21 cellular contexts compared by ENCODE assay signal in the genomic region with DNA sequence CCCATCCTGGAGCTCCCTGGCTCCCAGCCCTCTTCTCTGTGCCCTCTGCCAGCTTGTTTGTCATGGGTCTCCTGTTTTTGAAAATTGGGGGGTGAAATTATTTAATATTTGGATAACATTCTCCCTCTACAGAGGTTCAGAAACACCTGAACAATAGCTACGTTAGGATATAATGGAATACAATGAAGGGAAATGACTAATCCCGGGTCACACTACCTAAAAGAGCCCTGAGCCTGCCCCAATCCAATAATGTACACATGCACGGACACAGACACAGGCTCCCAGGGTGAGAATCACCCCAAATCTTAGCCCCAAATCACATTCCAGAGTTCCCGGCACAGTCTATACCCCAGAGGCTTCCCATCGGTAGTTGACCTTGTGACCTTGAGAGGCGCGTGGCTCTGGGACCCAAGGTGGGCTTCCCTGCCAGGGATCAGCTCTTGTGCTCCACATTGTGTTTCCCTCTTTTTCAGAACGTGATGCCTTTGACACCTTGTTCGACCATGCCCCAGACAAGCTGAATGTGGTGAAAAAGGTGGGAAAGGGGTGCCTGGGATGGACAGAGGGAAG.
DNase-seq lines count a peak whose midpoint lies in the region; ATAC-seq and TF ChIP-seq lines count a peak whose summit lies in the region.
"Had no signal": no experiment of that assay in that cellular context is flagged by ENCODE, and none has a peak within 500 bp of the region (broad histone marks: within the 10 kb centered on the region; RNA-seq: fewer than 3 reads in every experiment).

No MANE protein-coding gene starts in this region.

- H3K9me3 ChIP-seq in neural progenitor cell (ENCODE audit: low read depth), result no peaks in the 10 kb centered on the region
- H3K9me3 ChIP-seq: BE2C had no signal

- H3K36me3 Mint-ChIP-seq in endothelial cell (ENCODE audit: low read depth, unreplicated experiment) (peaks cover 7% of the 10 kb centered on the region), neural progenitor cell (peaks cover 4% of the 10 kb centered on the region), HFFc6 (ENCODE audit: low read depth) (peaks cover 31% of the 10 kb centered on the region)
- H3K36me3 Mint-ChIP-seq: CD4-positive, CD25-positive, alpha-beta regulatory T cell; CD8-positive, alpha-beta memory T cell; IgD-negative memory B cell had no signal

- H3K27ac ChIP-seq in neural progenitor cell, result no peak overlapping the region
- H3K27ac ChIP-seq: GM23248 had no signal

- H2AFZ ChIP-seq in neural progenitor cell (replicated peaks), result no peak overlapping the region
- H2AFZ ChIP-seq: GM23248 had no signal

- no peaks in the 10 kb centered on the region for H4K20me1 ChIP-seq in neural progenitor cell (ENCODE audit: low read depth)

- TF ChIP-seq CTCF in endothelial cell (IDR thresholded peaks at IDR 0.05; ENCODE audit: unreplicated experiment) (no peak), neural progenitor cell (IDR thresholded peaks at IDR 0.05) (no peak), HFFc6 (IDR thresholded peaks at IDR 0.05) (no peak)

- H3K9ac ChIP-seq in neural progenitor cell, result no peak overlapping the region
- H3K9ac ChIP-seq: GM23248 had no signal

- no peaks in the 10 kb centered on the region for H3K9me3 Mint-ChIP-seq in endothelial cell (ENCODE audit: unreplicated experiment)
- no peaks in the 10 kb centered on the region for H3K9me3 Mint-ChIP-seq in neural progenitor cell
- no peaks in the 10 kb centered on the region for H3K9me3 Mint-ChIP-seq in HFFc6
- H3K9me3 Mint-ChIP-seq: CD4-positive, CD25-positive, alpha-beta regulatory T cell; CD8-positive, alpha-beta memory T cell; IgD-negative memory B cell had no signal

- H3F3A ChIP-seq in neural progenitor cell (ENCODE audit: low read depth), result no peaks in the 10 kb centered on the region

- H3K27me3 ChIP-seq in neural progenitor cell, result no peaks in the 10 kb centered on the region
- H3K27me3 ChIP-seq: BE2C had no signal

- no peak for ATAC-seq in GM18873 (IDR thresholded peaks at IDR 0.05; ENCODE audit: low FRiP score, unreplicated experiment)
- ATAC-seq: GM12878, HepG2 had no signal

- H3K36me3 ChIP-seq in neural progenitor cell, result no peaks in the 10 kb centered on the region
- H3K36me3 ChIP-seq: BE2C had no signal

- H3K27ac Mint-ChIP-seq in endothelial cell (ENCODE audit: unreplicated experiment) (no peak overlapping the region), neural progenitor cell (no peak overlapping the region), HFFc6 (no peak overlapping the region)
- H3K27ac Mint-ChIP-seq: CD4-positive, CD25-positive, alpha-beta regulatory T cell; IgD-negative memory B cell had no signal

- H3K79me2 ChIP-seq in neural progenitor cell (ENCODE audit: low read depth), result no peaks in the 10 kb centered on the region

- H3K4me1 Mint-ChIP-seq in endothelial cell (ENCODE audit: unreplicated experiment), result peaks cover 13% of the 10 kb centered on the region
- peaks cover 6% of the 10 kb centered on the region for H3K4me1 Mint-ChIP-seq in neural progenitor cell
- H3K4me1 Mint-ChIP-seq in HFFc6 (ENCODE audit: low read depth), result peaks cover 6% of the 10 kb centered on the region; the same call in 1 of the 2 replicates
- H3K4me1 Mint-ChIP-seq: CD4-positive, CD25-positive, alpha-beta regulatory T cell; CD8-positive, alpha-beta memory T cell; IgD-negative memory B cell had no signal

- DNase-seq in endothelial cell (ENCODE audit: low spot score) (no peak), neural progenitor cell (ENCODE audit: low spot score) (peak; percentile 15), posterior vena cava (ENCODE audit: low spot score) (peak; percentile 50), HFFc6 (no peak)
- DNase-seq in NK-92 treated with Interleukin-12 subunit alpha and Interleukin-12 subunit beta, amount 100 ng/mL, for 24 hours (lab: John Stamatoyannopoulos, UW), result no peak
- DNase-seq: ACHN; BE2C; C1 segment of cervical spinal cord; CD4-positive, CD25-positive, alpha-beta regulatory T cell; CD8-positive, alpha-beta memory T cell; COR-L47; DMS 273 treated with DMSO at 0.1 percent for 48 hours; DMS53; DND-41; EL; GM23248; HCEC 1CT had no signal

- peaks cover 6% of the 10 kb centered on the region for H3K27me3 Mint-ChIP-seq in endothelial cell (ENCODE audit: unreplicated experiment)
- peaks cover 2% of the 10 kb centered on the region for H3K27me3 Mint-ChIP-seq in neural progenitor cell (ENCODE audit: insufficient read depth, low read depth)
- peaks cover 1% of the 10 kb centered on the region; the same call in 1 of the 2 replicates for H3K27me3 Mint-ChIP-seq in HFFc6 (ENCODE audit: insufficient read depth)
- H3K27me3 Mint-ChIP-seq: CD4-positive, CD25-positive, alpha-beta regulatory T cell; IgD-negative memory B cell had no signal

- peak overlapping the region; percentile 47 for H3K4me3 Mint-ChIP-seq in endothelial cell (ENCODE audit: unreplicated experiment)
- no peak overlapping the region for H3K4me3 Mint-ChIP-seq in neural progenitor cell
- H3K4me3 Mint-ChIP-seq in HFFc6, result no peak overlapping the region
- H3K4me3 Mint-ChIP-seq: CD4-positive, CD25-positive, alpha-beta regulatory T cell; CD8-positive, alpha-beta memory T cell; IgD-negative memory B cell had no signal

- H3K4me1 ChIP-seq in neural progenitor cell, result peaks cover 6% of the 10 kb centered on the region

- intact Hi-C loops in posterior vena cava (cut with DNase I), result no loop called here

- no peak overlapping the region for H3K4me3 ChIP-seq in neural progenitor cell
- H3K4me3 ChIP-seq: GM12878, GM23248 had no signal

- H3K4me2 ChIP-seq in neural progenitor cell, result no peak overlapping the region

Comparison
In these comparisons a context has a peak if more than half of its experiments do, and no peak if none do; other contexts are left out.
1. DNase-seq: peak in neural progenitor cell (single experiment) and posterior vena cava (single experiment); none in endothelial cell (single experiment), HFFc6 (single experiment) and NK-92 treated with Interleukin-12 subunit alpha and Interleukin-12 subunit beta, amount 100 ng/mL, for 24 hours (single experiment).